Comparison of ENCODE assay signal across 8 cellular contexts in genomic region chr6:156720739-156721714, GRCh38. TPM values are rescaled to one million over a fixed set of nuclear protein-coding genes. Genes with fewer than 3 reads are reported as not detected.
DNase-seq lines count a peak whose midpoint lies in the region; ATAC-seq and TF ChIP-seq lines count a peak whose summit lies in the region.

No MANE protein-coding gene starts in this region.

- in situ Hi-C loops in Caki2 (cut with HindIII; ENCODE audit: low pct_unique_long_range_greater_than_20kb, low sequenced_read_pairs) (no loop called here), mammary epithelial cell (cut with MboI; ENCODE audit: low sequenced_read_pairs in 2 of 2) (no loop called here)

- H2AFZ ChIP-seq in mammary epithelial cell (ENCODE audit: low read depth, low read length): peak overlapping the region; percentile 94

- H3K9ac ChIP-seq in mammary epithelial cell (ENCODE audit: insufficient read depth, low read length): peak overlapping the region; percentile 67

- BruUV-seq in mammary epithelial cell (replicated peaks; lab: Mats Ljungman, UMichigan): no TSS peak

- H3K79me2 ChIP-seq in mammary epithelial cell (ENCODE audit: insufficient read depth, low read length): no peaks in the 10 kb centered on the region

- intact Hi-C loops in mammary epithelial cell (cut with micrococcal nuclease): loop anchor here (1.0 to 2.0 kb wide), 2 partner anchors 35 to 58 kb away; no protein-coding TSS in a partner anchor
- intact Hi-C loops in aorta (cut with DNase I): loop anchor here (2.0 to 5.0 kb wide), 2 partner anchors 34 to 51 kb away; no protein-coding TSS in a partner anchor

- dilution Hi-C loops in mammary epithelial cell (cut with HindIII; ENCODE audit: low sequenced_read_pairs): no loop called here

- peaks cover 30% of the 10 kb centered on the region for H3K4me1 ChIP-seq in mammary epithelial cell (ENCODE audit: insufficient read depth, low read length)
- H3K4me1 ChIP-seq in aorta (ENCODE audit: control insufficient read depth in 1 of 2, insufficient read depth in 2 of 2, low read length in 2 of 2): no peaks in the 10 kb centered on the region

- no peaks in the 10 kb centered on the region for H4K20me1 ChIP-seq in mammary epithelial cell (ENCODE audit: insufficient read depth, low read length)

- H3K36me3 ChIP-seq in mammary epithelial cell (ENCODE audit: insufficient read depth, low read length): no peaks in the 10 kb centered on the region
- no peaks in the 10 kb centered on the region for H3K36me3 ChIP-seq in aorta (ENCODE audit: control insufficient read depth in 1 of 2, insufficient read depth in 2 of 2, low read length in 1 of 2)

- no peak for TF ChIP-seq CTCF in mammary epithelial cell (conservative IDR thresholded peaks at IDR 0.05 in 1 of 2, IDR thresholded peaks at IDR 0.05 in 1 of 2; ENCODE audit: extremely low read depth in 1 of 2, insufficient read depth in 1 of 2, low read depth in 1 of 2, low read length in 2 of 2)

- CTCF ChIA-PET in mammary epithelial cell (lab: Charles Lee; ENCODE audit: low non-redundant PET): interaction anchor here (0.6 to 0.7 kb wide), 2 partner anchors 316 to 1297 kb away, joined by 3 to 4 read pairs; no protein-coding TSS in a partner anchor

- ATAC-seq in GM21360 (IDR thresholded peaks at IDR 0.05; ENCODE audit: unreplicated experiment): peak; percentile 63
- no peak for ATAC-seq in aorta (ENCODE audit: low FRiP score)

- peak overlapping the region; percentile 69 for H3K4me2 ChIP-seq in mammary epithelial cell (ENCODE audit: insufficient read depth, low read depth, low read length)

- peak; percentile 6 for DNase-seq in Caki2 (ENCODE audit: low read depth)
- peak; percentile 11 for DNase-seq in HK-2 (ENCODE audit: unreplicated experiment)
- DNase-seq in mammary epithelial cell: peak; percentile 89
- DNase-seq in medulla oblongata (ENCODE audit: extremely low spot score): peak; percentile 37
- DNase-seq in aorta: no peak
- DNase-seq in dedifferentiated amniotic fluid mesenchymal stem cell (ENCODE audit: extremely low spot score): no peak
- no peak for DNase-seq in hepatic stellate cell (ENCODE audit: low spot score)

- H3K27me3 ChIP-seq in mammary epithelial cell (ENCODE audit: insufficient read depth, low read length) (no peaks in the 10 kb centered on the region), aorta (ENCODE audit: control insufficient read depth in 1 of 2, insufficient read depth in 2 of 2, low read length in 1 of 2) (no peaks in the 10 kb centered on the region)

- H3K9me3 ChIP-seq in mammary epithelial cell (replicated peaks; ENCODE audit: insufficient read depth, low read length): no peaks in the 10 kb centered on the region
- no peaks in the 10 kb centered on the region for H3K9me3 ChIP-seq in aorta (ENCODE audit: control insufficient read depth, low read length)

- H3K27ac ChIP-seq in mammary epithelial cell (ENCODE audit: insufficient read depth, low read depth, low read length) (peak overlapping the region; percentile 76), aorta (ENCODE audit: low read depth in 1 of 2, low read length in 2 of 2) (peak overlapping the region; percentile 70 to 75)

- peak overlapping the region in 1 of 3 experiments; percentile 22 for H3K4me3 ChIP-seq in mammary epithelial cell (replicated peaks in 1 of 3; ENCODE audit: insufficient read depth in 1 of 3, low read depth in 2 of 3, low read length in 3 of 3)
- no peak overlapping the region for H3K4me3 ChIP-seq in aorta (ENCODE audit: low read length in 2 of 2)

- 5% methylated on average over 12 of the region's 16 CpGs for WGBS in mammary epithelial cell (ENCODE audit: low coverage, missing lambda C conversion rate)
- WGBS in aorta, 2 donors: 79 to 88% methylated on average over 16 of the region's 16 CpGs

RNA-seq across cellular contexts. Expression of gene ARID1B, which starts 56.2 kb away (rescaled TPM):
- total RNA-seq in Caki2 (2014; rRNA removed; shearing (Covaris generic); ENCODE audit: low replicate concordance): 3.2 and 6.9 TPM in 2 replicates
- total RNA-seq in mammary epithelial cell (10 to 100 TPM; 42.5 to 53.7 TPM), aorta (100 to 1,000 TPM in 1 of 2 donors, 10 to 100 TPM in 1; 92.0 to 143 TPM)
- polyA plus RNA-seq in mammary epithelial cell (19.7 TPM), aorta (10 to 100 TPM in 1 of 2 donors, 1 to 10 TPM in 1; 6.5 to 16.9 TPM)
- 93.6 TPM for polyA minus RNA-seq in mammary epithelial cell

Comparison
In these comparisons a context has a peak if more than half of its experiments do, and no peak if none do; other contexts are left out.
1. DNase-seq: peak in Caki2 (single experiment), HK-2 (single experiment), mammary epithelial cell (single experiment) and medulla oblongata (single experiment); none in aorta (0 of 2), dedifferentiated amniotic fluid mesenchymal stem cell (single experiment) and hepatic stellate cell (single experiment).